29 cellular contexts compared by ENCODE assay signal in genomic region chr5:5372511-5372910, GRCh38.
"Had no signal": no experiment of that assay in that cellular context is flagged by ENCODE, and none has a peak within 500 bp of the region (broad histone marks: within the 10 kb centered on the region; RNA-seq: fewer than 3 reads in every experiment).

No MANE protein-coding gene starts in this region.

- H3K27me3 ChIP-seq: colonic mucosa, esophagus muscularis mucosa, ovary, right atrium auricular region, tibial nerve, upper lobe of left lung had no signal

- H3K4me2 ChIP-seq: smooth muscle cell had no signal

- FAIRE-seq: endothelial cell of umbilical vein, urothelium cell line had no signal

- ATAC-seq: left colon; natural killer cell; stimulated activated memory B cell treated with anti-CD40 and anti-IgM and Interleukin-4, amounts not matched to agents 10 μg/mL and 1 μg/mL and 100 μg/mL, for 72 hours; stimulated activated naive CD8-positive, alpha-beta T cell treated with anti-CD3 and anti-CD28 coated beads, Interleukin-15, Interleukin-2, amounts not matched to agents 100 U/mL and 50 U/mL, for 24 hours had no signal

- H3K4me1 ChIP-seq: colonic mucosa, right atrium auricular region had no signal

- H3K4me3 ChIP-seq: colonic mucosa, esophagus muscularis mucosa, lower lobe of right lung, ovary, right atrium auricular region, smooth muscle cell, thoracic aorta, tibial nerve, upper lobe of left lung had no signal

- H3K9me3 ChIP-seq: colonic mucosa, esophagus muscularis mucosa, lower lobe of right lung, ovary, right atrium auricular region, thoracic aorta, tibial nerve, upper lobe of left lung had no signal

- DNase-seq: colonic mucosa; dermis blood vessel endothelial cell; effector memory CD4-positive, alpha-beta T cell; foreskin melanocyte; hypothalamus; immature natural killer cell; islet precursor cell; kidney glomerular epithelial cell; left colon; left ventricle myocardium superior; lower lobe of right lung; natural killer cell; occipital lobe; ovary; posterior cingulate gyrus; stimulated activated CD4-positive, alpha-beta T cell treated with anti-CD3 and anti-CD28 coated beads, Interleukin-12 subunit alpha, Interleukin-12 subunit beta, amount 100 ng/mL, for 4 hours; stimulated activated CD4-positive, alpha-beta T cell treated with anti-CD3 and anti-CD28 coated beads, Interleukin-1b, Interleukin-23, amount 100 ng/mL, for 48 hours; stimulated activated CD4-positive, alpha-beta T cell treated with anti-CD3 and anti-CD28 coated beads, Interleukin-4, amount 100 ng/mL, for 4 hours; stimulated activated naive CD8-positive, alpha-beta T cell treated with anti-CD3 and anti-CD28 coated beads, Interleukin-15, Interleukin-2, amounts not matched to agents 100 U/mL and 50 U/mL, for 24 hours; substantia nigra; upper lobe of left lung had no signal

- H3K36me3 ChIP-seq: colonic mucosa, esophagus muscularis mucosa, lower lobe of right lung, ovary, right atrium auricular region, thoracic aorta, tibial nerve, upper lobe of left lung had no signal

- H3K27ac ChIP-seq: colonic mucosa, lower lobe of right lung, ovary, right atrium auricular region, thoracic aorta, tibial nerve, upper lobe of left lung had no signal
